Comparison of ENCODE assay signal across 8 cellular contexts in the genomic region with DNA sequence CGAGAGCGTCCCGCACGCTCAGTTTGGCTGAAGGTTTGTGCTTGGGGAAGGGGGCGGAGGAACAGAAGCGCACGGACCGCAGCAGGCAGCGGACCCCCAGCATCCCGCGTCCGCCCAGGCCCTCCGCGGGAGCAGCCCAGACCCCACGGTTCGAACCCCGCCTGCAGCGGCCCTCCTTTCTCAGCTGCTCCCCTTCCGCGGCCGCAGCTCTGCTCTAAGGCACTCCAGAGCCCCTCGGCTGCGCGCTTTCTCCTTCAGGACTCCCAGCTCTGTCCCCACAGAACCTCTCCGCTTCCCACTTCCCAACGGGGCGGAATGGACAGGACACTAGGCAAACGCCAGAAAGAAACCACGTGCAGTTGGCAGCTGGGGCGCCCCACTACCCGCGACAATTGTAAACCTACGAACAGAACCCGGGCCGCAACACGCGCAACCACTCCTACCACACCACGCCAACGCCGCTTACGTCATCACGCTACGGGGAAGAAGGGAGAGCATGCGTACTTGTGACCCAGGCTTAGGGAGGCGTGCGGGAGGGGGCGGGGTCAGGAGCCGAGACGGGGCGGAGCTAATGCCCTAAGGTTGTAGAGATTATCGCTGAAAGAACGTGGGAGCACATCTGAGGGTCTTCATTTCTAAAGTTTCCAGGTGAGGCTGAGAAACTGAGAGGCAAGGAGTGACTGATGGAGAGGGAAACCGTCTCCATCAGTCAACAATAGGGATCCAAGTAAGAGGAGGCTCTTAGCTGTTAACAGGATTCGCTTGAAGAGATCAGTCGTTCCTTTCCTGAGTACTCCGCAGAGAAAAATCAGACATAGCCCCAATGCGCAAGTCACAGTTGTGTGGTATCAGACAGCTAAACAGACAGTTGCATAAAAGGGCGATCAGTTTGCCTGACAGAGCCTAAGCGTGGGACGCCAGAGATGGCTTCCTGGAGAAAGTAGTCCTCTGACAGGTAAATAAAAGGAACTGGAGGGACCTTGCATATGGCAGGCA. TPM values are rescaled to one million over a fixed set of nuclear protein-coding genes. Genes with fewer than 3 reads are reported as not detected.
DNase-seq lines count a peak whose midpoint lies in the region; ATAC-seq and TF ChIP-seq lines count a peak whose summit lies in the region.

A gene with protein sequence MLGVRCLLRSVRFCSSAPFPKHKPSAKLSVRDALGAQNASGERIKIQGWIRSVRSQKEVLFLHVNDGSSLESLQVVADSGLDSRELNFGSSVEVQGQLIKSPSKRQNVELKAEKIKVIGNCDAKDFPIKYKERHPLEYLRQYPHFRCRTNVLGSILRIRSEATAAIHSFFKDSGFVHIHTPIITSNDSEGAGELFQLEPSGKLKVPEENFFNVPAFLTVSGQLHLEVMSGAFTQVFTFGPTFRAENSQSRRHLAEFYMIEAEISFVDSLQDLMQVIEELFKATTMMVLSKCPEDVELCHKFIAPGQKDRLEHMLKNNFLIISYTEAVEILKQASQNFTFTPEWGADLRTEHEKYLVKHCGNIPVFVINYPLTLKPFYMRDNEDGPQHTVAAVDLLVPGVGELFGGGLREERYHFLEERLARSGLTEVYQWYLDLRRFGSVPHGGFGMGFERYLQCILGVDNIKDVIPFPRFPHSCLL (minus strand): TSS at position 479 of the 996 bp plus-strand sequence. CDS start 376 bp downstream, at position 103.

- H2BK120ac ChIP-seq in H9 (ENCODE audit: low read depth, low read length, poor library complexity, severe bottlenecking) = no peak within 1 kb of the TSS

- WGBS in H9 (ENCODE audit: extremely low coverage, insufficient read length, low lambda C conversion rate) = no CpG with 5 or more reads among the region's 60 CpGs

- H3K4me3 ChIP-seq in MG63 = peak within 1 kb of the TSS; percentile 92

- H2BK5ac ChIP-seq in H9 (ENCODE audit: insufficient read length, low read length) = no peak within 1 kb of the TSS

- peak within 1 kb of the TSS; percentile 92 for H3K4me2 ChIP-seq in H9 (ENCODE audit: insufficient read depth, insufficient read length, low read length)

- H3K79me1 ChIP-seq in H9 (ENCODE audit: insufficient read depth, low read depth, low read length, poor library complexity, severe bottlenecking) = no peaks in the 10 kb centered on the region

- no peak within 1 kb of the TSS for H4K5ac ChIP-seq in H9 (ENCODE audit: insufficient read length, low read depth, low read length)

- ATAC-seq in stimulated activated naive CD8-positive, alpha-beta T cell treated with anti-CD3 and anti-CD28 coated beads, Interleukin-15, amount 100 ng/mL, for 72 hours = peak; percentile 98

- H4K91ac ChIP-seq in H9 (ENCODE audit: insufficient read length, low read depth, low read length) = no peak within 1 kb of the TSS

- H3K23ac ChIP-seq in H9 (ENCODE audit: insufficient read length, low read depth, low read length) = no peak within 1 kb of the TSS

- H2AFZ ChIP-seq in H9 (ENCODE audit: low read length) = peak within 1 kb of the TSS; percentile 90

- peaks cover 8 to 29% (median 24%) of the 10 kb centered on the region in 3 experiments; a peak in 5 of 7 replicates for H3K36me3 Mint-ChIP-seq in H9 (ENCODE audit: insufficient read depth in 1 of 3, low read depth in 3 of 3)
- H3K36me3 Mint-ChIP-seq in nephron progenitor cell (ENCODE audit: low read depth) = peaks cover 28% of the 10 kb centered on the region

- H3K27ac Mint-ChIP-seq in H9 = peak within 1 kb of the TSS; percentile 94 to 99 (median 98)
- peak within 1 kb of the TSS; percentile 99 for H3K27ac Mint-ChIP-seq in nephron progenitor cell
- H3K27ac Mint-ChIP-seq in stimulated activated naive CD8-positive, alpha-beta T cell treated with anti-CD3 and anti-CD28 coated beads, Interleukin-15, amount 100 ng/mL, for 72 hours = peak within 1 kb of the TSS; percentile 98

- H2BK12ac ChIP-seq in H9 (ENCODE audit: insufficient read length, low read depth, low read length) = no peak within 1 kb of the TSS

- peak within 1 kb of the TSS; percentile 81 for H3K18ac ChIP-seq in H9 (ENCODE audit: insufficient read length, low read depth, low read length)

- H4K8ac ChIP-seq in H9 (replicated peaks; ENCODE audit: insufficient read length, low read depth, low read length) = no peak within 1 kb of the TSS

- peaks cover 9% of the 10 kb centered on the region for H3K79me2 ChIP-seq in H9 (ENCODE audit: insufficient read depth, low read length)

- H2AK5ac ChIP-seq in H9 (ENCODE audit: insufficient read length, low read length) = no peak within 1 kb of the TSS

- no peak within 1 kb of the TSS for H3K27ac ChIP-seq in H9 (ENCODE audit: insufficient read length, low read depth, low read length)

- H2BK20ac ChIP-seq in H9 (ENCODE audit: low read depth, low read length, poor library complexity, severe bottlenecking) = no peak within 1 kb of the TSS

- H3K4me3 Mint-ChIP-seq in H9 = peak within 1 kb of the TSS; percentile 94 to 97
- peak within 1 kb of the TSS; percentile 95 for H3K4me3 Mint-ChIP-seq in nephron progenitor cell
- peak within 1 kb of the TSS; percentile 90 to 98 for H3K4me3 Mint-ChIP-seq in stimulated activated naive CD8-positive, alpha-beta T cell treated with anti-CD3 and anti-CD28 coated beads, Interleukin-15, amount 100 ng/mL, for 72 hours

- H3K27me3 Mint-ChIP-seq in H9 (ENCODE audit: low read depth) (no peaks in the 10 kb centered on the region), nephron progenitor cell (ENCODE audit: low read depth, poor library complexity) (no peaks in the 10 kb centered on the region)
- H3K27me3 Mint-ChIP-seq in stimulated activated naive CD8-positive, alpha-beta T cell treated with anti-CD3 and anti-CD28 coated beads, Interleukin-15, amount 100 ng/mL, for 72 hours = no peaks in the 10 kb centered on the region

- no peak for TF ChIP-seq CTCF in H9 (conservative IDR thresholded peaks at IDR 0.05)
- no peak for TF ChIP-seq CTCF in nephron progenitor cell (IDR thresholded peaks at IDR 0.05)

- DNase-seq in ELR (ENCODE audit: low read depth) (peak; percentile 97), H9 (peak; percentile 96), MG63 (peak; percentile 95), SHP77 treated with DMSO at 0.1 percent for 48 hours (lab: John Stamatoyannopoulos, UW) (peak; percentile 94), fibroblast of the conjunctiva (ENCODE audit: low read depth) (peak; percentile 95), nephron progenitor cell (peak; percentile 98)
- peak; percentile 98 for DNase-seq in activated effector memory CD4-positive, alpha-beta T cell treated with anti-CD3 and anti-CD28 coated beads, Interleukin-2, amount 50 U/mL, for 16 hours
- peak; percentile 95 to 97 for DNase-seq in stimulated activated naive CD8-positive, alpha-beta T cell treated with anti-CD3 and anti-CD28 coated beads, Interleukin-15, amount 100 ng/mL, for 72 hours

- H3K9me3 Mint-ChIP-seq in H9 (no peaks in the 10 kb centered on the region), nephron progenitor cell (no peaks in the 10 kb centered on the region)
- H3K9me3 Mint-ChIP-seq in stimulated activated naive CD8-positive, alpha-beta T cell treated with anti-CD3 and anti-CD28 coated beads, Interleukin-15, amount 100 ng/mL, for 72 hours = no peaks in the 10 kb centered on the region

- H2BK15ac ChIP-seq in H9 (ENCODE audit: low read depth, low read length) = no peak within 1 kb of the TSS

- H3T11ph ChIP-seq in H9 (ENCODE audit: low read length) = no peak within 1 kb of the TSS

- H3K4me1 ChIP-seq in H9 (ENCODE audit: insufficient read depth, low read length) = peaks cover 2% of the 10 kb centered on the region

- no peaks in the 10 kb centered on the region for H4K20me1 ChIP-seq in H9 (ENCODE audit: control insufficient read depth, insufficient read depth, insufficient read length)

- peaks cover 17% of the 10 kb centered on the region for H3K36me3 ChIP-seq in MG63

- peaks cover 5% of the 10 kb centered on the region for H3K23me2 ChIP-seq in H9 (ENCODE audit: insufficient read length, low read depth, low read length, poor library complexity, severe bottlenecking)

- H3K9me3 ChIP-seq in H9 (ENCODE audit: control insufficient read depth, low read depth, low read length) (no peaks in the 10 kb centered on the region), MG63 (no peaks in the 10 kb centered on the region)

- peak within 1 kb of the TSS; percentile 88 for H3K14ac ChIP-seq in H9 (ENCODE audit: insufficient read depth, low read length)

- no peak within 1 kb of the TSS for H3K56ac ChIP-seq in H9 (ENCODE audit: insufficient read length, low read depth, low read length)

- no peaks in the 10 kb centered on the region for H3K27me3 ChIP-seq in H9 (ENCODE audit: insufficient read depth, low read length)
- no peaks in the 10 kb centered on the region for H3K27me3 ChIP-seq in MG63

- H3K4me1 Mint-ChIP-seq in H9 (peaks cover 17 to 43% of the 10 kb centered on the region in 2 experiments), nephron progenitor cell (peaks cover 60% of the 10 kb centered on the region)
- peaks cover 42% of the 10 kb centered on the region for H3K4me1 Mint-ChIP-seq in stimulated activated naive CD8-positive, alpha-beta T cell treated with anti-CD3 and anti-CD28 coated beads, Interleukin-15, amount 100 ng/mL, for 72 hours

- peak within 1 kb of the TSS; percentile 89 for H3K9ac ChIP-seq in H9 (ENCODE audit: extremely low read depth, insufficient read length, low read length)

- no peak within 1 kb of the TSS for H3K4ac ChIP-seq in H9 (ENCODE audit: low read depth, low read length)

RNA-seq across cellular contexts. Expression of the gene that starts here (rescaled TPM):
- 28.8 and 29.7 TPM in 2 replicates for total RNA-seq in H9 (2021)
- 27.6 and 63.6 TPM in 2 replicates for total RNA-seq in MG63 (2014; rRNA removed; shearing (Covaris generic); ENCODE audit: low replicate concordance)
